Comparison of ENCODE assay signal across 27 cellular contexts in the genomic region with DNA sequence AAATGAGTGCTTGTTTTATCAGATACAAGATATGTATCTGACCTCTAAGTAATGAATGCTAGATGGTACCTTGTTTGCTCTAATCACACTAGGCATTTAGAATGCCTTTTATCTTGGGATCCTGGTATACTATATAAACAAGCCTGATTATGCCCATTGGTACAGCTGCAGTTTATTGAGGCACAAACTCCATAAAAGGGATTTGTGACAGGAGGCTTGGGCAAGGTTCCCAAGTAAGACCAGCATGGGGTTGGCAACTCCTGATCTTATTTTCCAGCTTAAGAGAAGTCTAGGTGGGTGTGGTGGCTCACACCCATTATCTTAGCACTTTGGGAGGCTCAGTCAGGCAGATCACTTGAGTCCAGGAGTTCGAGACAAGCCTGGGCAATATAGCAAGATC.
A peak's percentile ranks its signal among the peaks of the same experiment; 100 is the strongest.
DNase-seq lines count a peak whose midpoint lies in the region; ATAC-seq, FAIRE-seq and TF ChIP-seq lines count a peak whose summit lies in the region.
"Had no signal": no experiment of that assay in that cellular context is flagged by ENCODE, and none has a peak within 500 bp of the region (broad histone marks: within the 10 kb centered on the region; RNA-seq: fewer than 3 reads in every experiment).

No MANE protein-coding gene starts in this region.

- peak overlapping the region; percentile 66 to 75 for H3K27ac ChIP-seq in prostate gland
- no peak overlapping the region for H3K27ac ChIP-seq in foreskin keratinocyte
- H3K27ac ChIP-seq: adrenal gland, colonic mucosa, gastrocnemius medialis had no signal

- no peaks in the 10 kb centered on the region for H3K9me3 ChIP-seq in prostate gland
- H3K9me3 ChIP-seq: adrenal gland, colonic mucosa, gastrocnemius medialis had no signal

- FAIRE-seq in bronchial epithelial cell (lab: Jason Lieb, UNC) = no peak
- FAIRE-seq: GM12892, H1 had no signal

- DNase-seq in DMS 273 (lab: John Stamatoyannopoulos, UW; ENCODE audit: unreplicated experiment) (peak; percentile 6), LoVo (ENCODE audit: low spot score) (peak; percentile 11), bronchial epithelial cell (ENCODE audit: low read depth) (peak; percentile 29), prostate gland (ENCODE audit: low spot score) (no peak), dedifferentiated amniotic fluid mesenchymal stem cell (ENCODE audit: extremely low spot score) (no peak), foreskin keratinocyte (no peak)
- DNase-seq: activated CD4-positive, alpha-beta T cell treated with anti-CD3 and anti-CD28 coated beads, Interleukin-2, amount 10 ng/mL, durations not matched to agents 24 days and 14 days; activated naive CD4-positive, alpha-beta T cell treated with anti-CD3 and anti-CD28 coated beads for 36 hours; adrenal gland; Calu3; colonic mucosa; effector memory CD8-positive, alpha-beta T cell; gastrocnemius medialis; left ventricle myocardium superior; naive thymus-derived CD4-positive, alpha-beta T cell; NCI-H2081; NCI-H2227 treated with DMSO at 0.1 percent for 48 hours; NCI-H526 treated with DMSO at 0.1 percent for 48 hours; SHP77 treated with DMSO at 0.1 percent for 48 hours; SW 1271; T1000 had no signal

- no peaks in the 10 kb centered on the region for H3K27me3 ChIP-seq in bronchial epithelial cell (ENCODE audit: control insufficient read depth, insufficient read depth, low read length)
- no peaks in the 10 kb centered on the region for H3K27me3 ChIP-seq in prostate gland (replicated peaks; ENCODE audit: insufficient read depth)
- H3K27me3 ChIP-seq in foreskin keratinocyte = no peaks in the 10 kb centered on the region
- H3K27me3 ChIP-seq: adrenal gland, colonic mucosa, gastrocnemius medialis had no signal

- H3K4me3 ChIP-seq in bronchial epithelial cell (ENCODE audit: low read depth, low read length) = no peak overlapping the region
- no peak overlapping the region for H3K4me3 ChIP-seq in prostate gland
- H3K4me3 ChIP-seq: adrenal gland, colonic mucosa, gastrocnemius medialis, skin epidermis had no signal

- no peak for TF ChIP-seq CTCF in bronchial epithelial cell (IDR thresholded peaks at IDR 0.05; ENCODE audit: insufficient read depth, low read length, severe bottlenecking)
- no peak for TF ChIP-seq CTCF in prostate gland (IDR thresholded peaks at IDR 0.05)
- no peak for TF ChIP-seq CTCF in foreskin keratinocyte (conservative IDR thresholded peaks at IDR 0.05)

- no peak for TF ChIP-seq POLR2A in prostate gland (IDR thresholded peaks at IDR 0.05)

- intact Hi-C loops in prostate gland (cut with DNase I) = loop anchor here (5.0 kb wide), 1 partner anchor 40 kb away; no protein-coding TSS in a partner anchor

- H3K4me1 ChIP-seq in prostate gland (replicated peaks) (peaks cover 10% of the 10 kb centered on the region), foreskin keratinocyte (peaks cover 48% of the 10 kb centered on the region)
- H3K4me1 ChIP-seq: colonic mucosa had no signal

- WGBS in prostate gland = 100% methylated on average over 1 of the region's 1 CpG

- ATAC-seq in GM18519 (IDR thresholded peaks at IDR 0.05; ENCODE audit: low FRiP score, unreplicated experiment) = no peak
- no peak for ATAC-seq in GM19324 (IDR thresholded peaks at IDR 0.05; ENCODE audit: low FRiP score, unreplicated experiment)
- ATAC-seq in foreskin keratinocyte = no peak
- ATAC-seq: effector memory CD8-positive, alpha-beta T cell; gastrocnemius medialis; left ventricle myocardium superior; naive thymus-derived CD4-positive, alpha-beta T cell; Panc1 had no signal

- H3K36me3 ChIP-seq in bronchial epithelial cell (ENCODE audit: control insufficient read depth, insufficient read depth, low read length) = peaks cover 4% of the 10 kb centered on the region
- peaks cover under 1 to 5% of the 10 kb centered on the region in 2 donors for H3K36me3 ChIP-seq in prostate gland
- H3K36me3 ChIP-seq: colonic mucosa had no signal

Comparison
In these comparisons a context has a peak if more than half of its experiments do, and no peak if none do; other contexts are left out.
1. DNase-seq: peak in DMS 273 (single experiment), LoVo (single experiment) and bronchial epithelial cell (single experiment); none in prostate gland (single experiment), dedifferentiated amniotic fluid mesenchymal stem cell (single experiment) and foreskin keratinocyte (0 of 2).